In genomic region chr2:64818650-64819032, GRCh38 we compare ENCODE assay signal across 19 cellular contexts.
DNase-seq lines count a peak whose midpoint lies in the region; ATAC-seq and TF ChIP-seq lines count a peak whose summit lies in the region.
"Had no signal": no experiment of that assay in that cellular context is flagged by ENCODE, and none has a peak within 500 bp of the region (broad histone marks: within the 10 kb centered on the region; RNA-seq: fewer than 3 reads in every experiment).

No MANE protein-coding gene starts in this region.

- no peak overlapping the region for H3K4me3 Mint-ChIP-seq in activated naive CD4-positive, alpha-beta T cell treated with anti-CD3 and anti-CD28 coated beads, Interleukin-2, amount 10 ng/mL, durations not matched to agents 7 days and 5 days
- H3K4me3 Mint-ChIP-seq in IgD-negative memory B cell = peak overlapping the region in 2 of 4 donors; percentile 22 to 61
- no peak overlapping the region for H3K4me3 Mint-ChIP-seq in dendritic cell treated with granulocyte-macrophage colony-stimulating factor and Interleukin-4, amounts not matched to agents 40 ng/mL and 50 ng/mL, for 4 days
- H3K4me3 Mint-ChIP-seq: activated CD4-positive, alpha-beta T cell treated with anti-CD3 and anti-CD28 coated beads, Interleukin-2, amount 10 ng/mL, durations not matched to agents 7 days and 5 days had no signal

- no peak overlapping the region for H2AFZ ChIP-seq in trophoblast cell (ENCODE audit: insufficient read depth, low read length, poor library complexity)

- no peaks in the 10 kb centered on the region for H3K79me2 ChIP-seq in trophoblast cell (ENCODE audit: control insufficient read depth, insufficient read depth, low read length, poor library complexity)

- H3K14ac ChIP-seq in trophoblast cell (ENCODE audit: low read length) = no peak overlapping the region

- no peak overlapping the region for H3K4me3 ChIP-seq in trophoblast cell (ENCODE audit: low read depth, low read length)
- no peak overlapping the region for H3K4me3 ChIP-seq in upper lobe of right lung
- H3K4me3 ChIP-seq: smooth muscle cell had no signal

- H4K12ac ChIP-seq in trophoblast cell (ENCODE audit: low read depth, low read length) = no peak overlapping the region

- ATAC-seq in GM21786 (IDR thresholded peaks at IDR 0.05; ENCODE audit: unreplicated experiment) (no peak), upper lobe of right lung (no peak)
- ATAC-seq: left colon had no signal

- intact Hi-C loops in dendritic cell treated with granulocyte-macrophage colony-stimulating factor and Interleukin-4, amounts not matched to agents 40 ng/mL and 50 ng/mL, for 4 days (cut with micrococcal nuclease) = no loop called here
- intact Hi-C loops in upper lobe of right lung (cut with DNase I) = no loop called here

- no peak overlapping the region for H3K18ac ChIP-seq in trophoblast cell (ENCODE audit: low read length)

- H2BK12ac ChIP-seq in trophoblast cell (ENCODE audit: low read length) = no peak overlapping the region

- H3K9me3 Mint-ChIP-seq in activated naive CD4-positive, alpha-beta T cell treated with anti-CD3 and anti-CD28 coated beads, Interleukin-2, amount 10 ng/mL, durations not matched to agents 7 days and 5 days = no peaks in the 10 kb centered on the region
- H3K9me3 Mint-ChIP-seq in IgD-negative memory B cell = no peaks in the 10 kb centered on the region
- H3K9me3 Mint-ChIP-seq in dendritic cell treated with granulocyte-macrophage colony-stimulating factor and Interleukin-4, amounts not matched to agents 40 ng/mL and 50 ng/mL, for 4 days = no peaks in the 10 kb centered on the region

- no peak overlapping the region for H3K23ac ChIP-seq in trophoblast cell (ENCODE audit: low read length)

- no peak for TF ChIP-seq CTCF in upper lobe of right lung (IDR thresholded peaks at IDR 0.05)

- H3K79me1 ChIP-seq in trophoblast cell (ENCODE audit: low read length) = peaks cover 3% of the 10 kb centered on the region

- H3K27me3 Mint-ChIP-seq in activated naive CD4-positive, alpha-beta T cell treated with anti-CD3 and anti-CD28 coated beads, Interleukin-2, amount 10 ng/mL, durations not matched to agents 7 days and 5 days = peaks cover under 1% of the 10 kb centered on the region
- peaks cover 2% of the 10 kb centered on the region for H3K27me3 Mint-ChIP-seq in IgD-negative memory B cell
- no peaks in the 10 kb centered on the region for H3K27me3 Mint-ChIP-seq in dendritic cell treated with granulocyte-macrophage colony-stimulating factor and Interleukin-4, amounts not matched to agents 40 ng/mL and 50 ng/mL, for 4 days
- H3K27me3 Mint-ChIP-seq: activated CD4-positive, alpha-beta T cell treated with anti-CD3 and anti-CD28 coated beads, Interleukin-2, amount 10 ng/mL, durations not matched to agents 7 days and 5 days had no signal

- H3K27me3 ChIP-seq in trophoblast cell (ENCODE audit: insufficient read depth, low read length) (no peaks in the 10 kb centered on the region), upper lobe of right lung (no peaks in the 10 kb centered on the region)

- H3K27ac ChIP-seq in trophoblast cell (ENCODE audit: low read depth, low read length) = peak overlapping the region; percentile 40
- no peak overlapping the region for H3K27ac ChIP-seq in upper lobe of right lung
- H3K27ac ChIP-seq: KMS-11 had no signal

- peak overlapping the region; percentile 62 for H3K27ac Mint-ChIP-seq in activated naive CD4-positive, alpha-beta T cell treated with anti-CD3 and anti-CD28 coated beads, Interleukin-2, amount 10 ng/mL, durations not matched to agents 7 days and 5 days
- H3K27ac Mint-ChIP-seq in IgD-negative memory B cell = peak overlapping the region; percentile 72 to 97 (median 87)
- peak overlapping the region; percentile 53 for H3K27ac Mint-ChIP-seq in dendritic cell treated with granulocyte-macrophage colony-stimulating factor and Interleukin-4, amounts not matched to agents 40 ng/mL and 50 ng/mL, for 4 days

- no CpG with 5 or more reads among the region's 3 CpGs for WGBS in trophoblast cell (ENCODE audit: extremely low coverage, insufficient coverage, insufficient read length)

- H3K4me2 ChIP-seq in trophoblast cell (ENCODE audit: low read length) = no peak overlapping the region
- H3K4me2 ChIP-seq: KMS-11, smooth muscle cell had no signal

- H3K36me3 Mint-ChIP-seq in activated naive CD4-positive, alpha-beta T cell treated with anti-CD3 and anti-CD28 coated beads, Interleukin-2, amount 10 ng/mL, durations not matched to agents 7 days and 5 days = no peaks in the 10 kb centered on the region
- H3K36me3 Mint-ChIP-seq in IgD-negative memory B cell = no peaks in the 10 kb centered on the region
- no peaks in the 10 kb centered on the region for H3K36me3 Mint-ChIP-seq in dendritic cell treated with granulocyte-macrophage colony-stimulating factor and Interleukin-4, amounts not matched to agents 40 ng/mL and 50 ng/mL, for 4 days (ENCODE audit: low read depth)

- H3K4me1 ChIP-seq in trophoblast cell (ENCODE audit: control insufficient read depth in 1 of 2, insufficient read depth in 2 of 2, low read length in 2 of 2) (peaks cover 2 to 16% of the 10 kb centered on the region in 2 experiments), upper lobe of right lung (no peaks in the 10 kb centered on the region)

- peaks cover 20% of the 10 kb centered on the region for H3K4me1 Mint-ChIP-seq in activated naive CD4-positive, alpha-beta T cell treated with anti-CD3 and anti-CD28 coated beads, Interleukin-2, amount 10 ng/mL, durations not matched to agents 7 days and 5 days
- peaks cover 30 to 35% (median 33%) of the 10 kb centered on the region in 3 donors for H3K4me1 Mint-ChIP-seq in IgD-negative memory B cell
- H3K4me1 Mint-ChIP-seq in dendritic cell treated with granulocyte-macrophage colony-stimulating factor and Interleukin-4, amounts not matched to agents 40 ng/mL and 50 ng/mL, for 4 days (ENCODE audit: low read depth) = peaks cover 27% of the 10 kb centered on the region

- H3K9ac ChIP-seq in trophoblast cell (ENCODE audit: low read length) = no peak overlapping the region
- H3K9ac ChIP-seq: KMS-11 had no signal

- DNase-seq in activated naive CD4-positive, alpha-beta T cell treated with anti-CD3 and anti-CD28 coated beads, Interleukin-2, amount 10 ng/mL, durations not matched to agents 7 days and 5 days = no peak
- DNase-seq in activated naive CD4-positive, alpha-beta T cell treated with anti-CD3 and anti-CD28 coated beads, Interleukin-2, amount 50 U/mL, for 16 hours = no peak
- DNase-seq in trophoblast cell (peak in 1 of 2 donors; percentile 37), upper lobe of right lung (no peak), nucleus accumbens (lab: John Stamatoyannopoulos, UW) (no peak)
- DNase-seq: activated CD4-positive, alpha-beta T cell treated with anti-CD3 and anti-CD28 coated beads, Interleukin-2, amount 10 ng/mL, durations not matched to agents 7 days and 5 days; anterior cingulate cortex; central memory CD4-positive, alpha-beta T cell; effector CD4-positive, alpha-beta T cell; left colon; NCI-H1048; NCI-H2029; NCI-H446 treated with DMSO at 0.1 percent for 48 hours; stimulated activated CD4-positive, alpha-beta T cell treated with anti-CD3 and anti-CD28 coated beads, Interleukin-4, amount 100 ng/mL, for 1 hour had no signal

- H3K36me3 ChIP-seq in trophoblast cell (ENCODE audit: control insufficient read depth in 1 of 2, insufficient read depth in 2 of 2, low read length in 2 of 2) (no peaks in the 10 kb centered on the region), upper lobe of right lung (no peaks in the 10 kb centered on the region)

- no peak overlapping the region for H4K8ac ChIP-seq in trophoblast cell (ENCODE audit: low read depth, low read length)

- no peaks in the 10 kb centered on the region for H3K9me3 ChIP-seq in trophoblast cell (ENCODE audit: insufficient read depth, low read depth, low read length)
- H3K9me3 ChIP-seq in upper lobe of right lung = no peaks in the 10 kb centered on the region

- H2AK5ac ChIP-seq in trophoblast cell (ENCODE audit: low read length) = no peak overlapping the region

- H4K91ac ChIP-seq in trophoblast cell (ENCODE audit: low read depth, low read length) = no peak overlapping the region

- CTCF ChIA-PET in activated naive CD4-positive, alpha-beta T cell treated with anti-CD3 and anti-CD28 coated beads, Interleukin-2, amount 10 ng/mL, durations not matched to agents 7 days and 5 days (lab: Charles Lee) = interaction anchor here (0.7 to 5.1 kb wide), 3 partner anchors 13 to 172 kb away, joined by 4 to 19 read pairs (median 5); no protein-coding TSS in a partner anchor

- H2BK5ac ChIP-seq in trophoblast cell (ENCODE audit: low read depth, low read length, poor library complexity) = no peak overlapping the region

- no peak overlapping the region for H2BK120ac ChIP-seq in trophoblast cell (ENCODE audit: insufficient read depth, low read length, poor library complexity)

- no peak overlapping the region for H3K4ac ChIP-seq in trophoblast cell (ENCODE audit: low read depth, low read length)
